1 cellular context compared by ENCODE assay signal in genomic region chr13:41049480-41049879, GRCh38.
TF ChIP-seq lines count a peak whose summit lies in the region.

No MANE protein-coding gene starts in this region.

TF ChIP-seq in SK-N-SH, 30 proteins besides CTCF, POLR2A, EP300 and RAD21 (continued from another document):
- no peak for TF ChIP-seq REST (IDR thresholded peaks at IDR 0.05; ENCODE audit: low read depth, low read length)
- no peak for TF ChIP-seq MEF2A (IDR thresholded peaks at IDR 0.05; ENCODE audit: borderline replicate concordance, low read depth)
- TF ChIP-seq SIN3A (IDR thresholded peaks at IDR 0.05; ENCODE audit: borderline replicate concordance, low read depth, low read length) = no peak
- TF ChIP-seq MAX (IDR thresholded peaks at IDR 0.05; ENCODE audit: low read depth) = no peak
- no peak for TF ChIP-seq GATA2 (CRISPR knock-in tag; IDR thresholded peaks at IDR 0.05)
- no peak for TF ChIP-seq RXRA (IDR thresholded peaks at IDR 0.05; ENCODE audit: borderline replicate concordance, low read depth)
- TF ChIP-seq CHD2 (IDR thresholded peaks at IDR 0.05; ENCODE audit: low read length, partially characterized antibody) = no peak
- no peak for TF ChIP-seq MXI1 (IDR thresholded peaks at IDR 0.05; ENCODE audit: low read depth, low read length)
- no peak for TF ChIP-seq RFX5 (IDR thresholded peaks at IDR 0.05; ENCODE audit: low read length)
- no peak for TF ChIP-seq SMC3 (IDR thresholded peaks at IDR 0.05; ENCODE audit: low read depth, low read length)
